In genomic region chr2:226256237-226256636, GRCh38 we compare ENCODE assay signal across 20 cellular contexts.
DNase-seq lines count a peak whose midpoint lies in the region; TF ChIP-seq lines count a peak whose summit lies in the region.
"Had no signal": no experiment of that assay in that cellular context is flagged by ENCODE, and none has a peak within 500 bp of the region (broad histone marks: within the 10 kb centered on the region; RNA-seq: fewer than 3 reads in every experiment).

No MANE protein-coding gene starts in this region.

- H3K9ac ChIP-seq in skeletal muscle satellite cell (ENCODE audit: low read depth, low read length) = no peak overlapping the region

- DNase-seq in DMS53 (lab: John Stamatoyannopoulos, UW) = peak; percentile 44
- no peak for DNase-seq in DMS53 treated with DMSO at 0.1 percent for 48 hours (lab: John Stamatoyannopoulos, UW; ENCODE audit: unreplicated experiment)
- DNase-seq in PC-9 = peak; percentile 6 to 71
- DNase-seq in fibroblast of mammary gland (ENCODE audit: low read depth) = peak; percentile 68
- no peak for DNase-seq in NCI-H526 (lab: John Stamatoyannopoulos, UW)
- no peak for DNase-seq in dermis blood vessel endothelial cell
- no peak for DNase-seq in ureter (ENCODE audit: low spot score)
- DNase-seq: activated CD4-positive, alpha-beta T cell treated with anti-CD3 and anti-CD28 coated beads for 4 hours; activated T-cell treated with anti-CD3 and anti-CD28 coated beads, Interleukin-2, amount 50 U/mL, for 72 hours; aorta; effector CD8-positive, alpha-beta T cell; GOT3; heart right ventricle; left ventricle myocardium superior; MV-4-11; NCI-H2227 treated with DMSO at 0.1 percent for 48 hours; T-helper 17 cell; testis had no signal

- BruUV-seq in PC-9 (replicated peaks; lab: Mats Ljungman, UMichigan) = no TSS peak

- H3K27ac ChIP-seq in PC-9 = peak overlapping the region; percentile 68
- H3K27ac ChIP-seq: 22Rv1, heart right ventricle, testis had no signal

- peak overlapping the region; percentile 63; the same call in 1 of the 2 replicates for H2AFZ ChIP-seq in PC-9

- H3K9me3 ChIP-seq in PC-9 (ENCODE audit: insufficient read depth, low read depth) (peaks cover 6% of the 10 kb centered on the region; the same call in 1 of the 2 replicates), skeletal muscle satellite cell (replicated peaks; ENCODE audit: low read length) (no peaks in the 10 kb centered on the region)
- H3K9me3 ChIP-seq: testis had no signal

- H3K79me2 ChIP-seq in PC-9 (ENCODE audit: low read depth) = no peaks in the 10 kb centered on the region

- POLR2A ChIA-PET in PC-9 (lab: Charles Lee; ENCODE audit: unreplicated experiment) = no interaction called here

- H3K27me3 ChIP-seq in PC-9 (ENCODE audit: insufficient read depth, low read depth) (no peaks in the 10 kb centered on the region), skeletal muscle satellite cell (ENCODE audit: control insufficient read depth, insufficient read depth, low read length) (no peaks in the 10 kb centered on the region)
- H3K27me3 ChIP-seq: heart right ventricle, testis had no signal

- intact Hi-C loops in PC-9 (cut with micrococcal nuclease; ENCODE audit: unreplicated experiment) = no loop called here

- H3K4me2 ChIP-seq in PC-9 (peak overlapping the region; percentile 3; the same call in 1 of the 2 replicates), skeletal muscle satellite cell (ENCODE audit: low read length) (peak overlapping the region; percentile 33)

- H3K4me1 ChIP-seq in PC-9 (replicated peaks; ENCODE audit: insufficient read depth) (peaks cover 16% of the 10 kb centered on the region), skeletal muscle satellite cell (ENCODE audit: control insufficient read depth, insufficient read depth, low read length) (peaks cover 16% of the 10 kb centered on the region)
- H3K4me1 ChIP-seq: testis had no signal

- no peak for TF ChIP-seq CTCF in PC-9 (conservative IDR thresholded peaks at IDR 0.05)
- TF ChIP-seq CTCF in fibroblast of mammary gland (conservative IDR thresholded peaks at IDR 0.05; ENCODE audit: control insufficient read depth, insufficient read depth, low read depth, low read length) = no peak

- H4K20me1 ChIP-seq in PC-9 (ENCODE audit: insufficient read depth) = no peaks in the 10 kb centered on the region

- CTCF ChIA-PET in PC-9 (lab: Charles Lee) = interaction anchor here (0.6 kb wide), 1 partner anchor 221 kb away, joined by 8 read pairs; no protein-coding TSS in a partner anchor

- no peaks in the 10 kb centered on the region for H3K36me3 ChIP-seq in PC-9 (ENCODE audit: low read depth)
- H3K36me3 ChIP-seq in skeletal muscle satellite cell (ENCODE audit: insufficient read depth, low read length) = no peaks in the 10 kb centered on the region
- H3K36me3 ChIP-seq: heart right ventricle had no signal

- H3K4me3 ChIP-seq in PC-9 (no peak overlapping the region), fibroblast of mammary gland (ENCODE audit: control insufficient read depth, low read depth, low read length) (no peak overlapping the region), skeletal muscle satellite cell (ENCODE audit: low read length) (no peak overlapping the region)
- H3K4me3 ChIP-seq: heart right ventricle, testis had no signal

- H3F3A ChIP-seq in PC-9 (ENCODE audit: insufficient read depth, low read depth) = peaks cover 11% of the 10 kb centered on the region

- no peaks in the 10 kb centered on the region for H3K9me2 ChIP-seq in PC-9 (ENCODE audit: insufficient read depth)

Comparison
In these comparisons a context has a peak if more than half of its experiments do, and no peak if none do; other contexts are left out.
1. DNase-seq: peak in DMS53 (single experiment), PC-9 (2 of 2) and fibroblast of mammary gland (single experiment); none in DMS53 treated with DMSO at 0.1 percent for 48 hours (single experiment), NCI-H526 (0 of 2), dermis blood vessel endothelial cell (single experiment) and ureter (single experiment).